8 cellular contexts compared by ENCODE assay signal in genomic region chr11:18727499-18728236, GRCh38. TPM values are rescaled to one million over a fixed set of nuclear protein-coding genes. Genes with fewer than 3 reads are reported as not detected.
DNase-seq lines count a peak whose midpoint lies in the region; ATAC-seq and TF ChIP-seq lines count a peak whose summit lies in the region.

No MANE protein-coding gene starts in this region.

- TF ChIP-seq CTCF in C4-2B (conservative IDR thresholded peaks at IDR 0.05) (peak; percentile 90), fibroblast of villous mesenchyme (IDR thresholded peaks at IDR 0.05; ENCODE audit: insufficient read depth, low read depth, low read length) (peak; percentile 90), progenitor cell of endocrine pancreas (IDR thresholded peaks at IDR 0.05; ENCODE audit: unreplicated experiment) (peak; percentile 77)

- H3K36me3 Mint-ChIP-seq in activated T-cell treated with anti-CD3 and anti-CD28 coated beads, Interleukin-2, amount 50 U/mL, for 24 hours (ENCODE audit: low read depth), result no peaks in the 10 kb centered on the region
- no peaks in the 10 kb centered on the region for H3K36me3 Mint-ChIP-seq in progenitor cell of endocrine pancreas (ENCODE audit: insufficient read depth)

- H3K27ac Mint-ChIP-seq in activated T-cell treated with anti-CD3 and anti-CD28 coated beads, Interleukin-2, amount 50 U/mL, for 24 hours, result no peak overlapping the region
- peak overlapping the region; percentile 20 for H3K27ac Mint-ChIP-seq in progenitor cell of endocrine pancreas

- peaks cover 11% of the 10 kb centered on the region for H3K4me1 Mint-ChIP-seq in activated T-cell treated with anti-CD3 and anti-CD28 coated beads, Interleukin-2, amount 50 U/mL, for 24 hours (ENCODE audit: low read depth)
- H3K4me1 Mint-ChIP-seq in progenitor cell of endocrine pancreas (ENCODE audit: low read depth), result no peaks in the 10 kb centered on the region

- peak; percentile 54 for DNase-seq in NCI-H2196 (lab: John Stamatoyannopoulos, UW; ENCODE audit: unreplicated experiment)
- peak; percentile 66 for DNase-seq in activated T-cell treated with anti-CD3 and anti-CD28 coated beads, Interleukin-2, amount 50 U/mL, for 24 hours
- peak; percentile 23 for DNase-seq in fibroblast of villous mesenchyme (ENCODE audit: low read depth)
- DNase-seq in progenitor cell of endocrine pancreas (ENCODE audit: low spot score, unreplicated experiment), result peak; percentile 34
- no peak for DNase-seq in NCI-H187 treated with DMSO at 0.1 percent for 48 hours (lab: John Stamatoyannopoulos, UW)

- ATAC-seq in GM18511 (IDR thresholded peaks at IDR 0.05; ENCODE audit: unreplicated experiment) (peak; percentile 53), HG03139 (IDR thresholded peaks at IDR 0.05; ENCODE audit: unreplicated experiment) (no peak)

- H3K27ac ChIP-seq in C4-2B, result no peak overlapping the region

- H3K27me3 Mint-ChIP-seq in activated T-cell treated with anti-CD3 and anti-CD28 coated beads, Interleukin-2, amount 50 U/mL, for 24 hours, result no peaks in the 10 kb centered on the region
- no peaks in the 10 kb centered on the region for H3K27me3 Mint-ChIP-seq in progenitor cell of endocrine pancreas

- no peak overlapping the region for H3K4me3 Mint-ChIP-seq in activated T-cell treated with anti-CD3 and anti-CD28 coated beads, Interleukin-2, amount 50 U/mL, for 24 hours
- H3K4me3 Mint-ChIP-seq in progenitor cell of endocrine pancreas (ENCODE audit: low read depth), result no peak overlapping the region

- H3K9me3 Mint-ChIP-seq in activated T-cell treated with anti-CD3 and anti-CD28 coated beads, Interleukin-2, amount 50 U/mL, for 24 hours, result no peaks in the 10 kb centered on the region
- no peaks in the 10 kb centered on the region for H3K9me3 Mint-ChIP-seq in progenitor cell of endocrine pancreas (ENCODE audit: low read depth)

- no peak overlapping the region for H3K4me3 ChIP-seq in fibroblast of villous mesenchyme (ENCODE audit: low read depth, low read length)

RNA-seq across cellular contexts. Expression of gene IGSF22, which starts 1.7 kb away (rescaled TPM):
- total RNA-seq in fibroblast of villous mesenchyme, result under 0.01 and 1.3 TPM in 2 replicates
- 0.44 and 1.3 TPM in 2 replicates for total RNA-seq in progenitor cell of endocrine pancreas

RNA-seq across cellular contexts. Expression of gene TMEM86A, which starts 29.1 kb away (rescaled TPM):
- total RNA-seq in fibroblast of villous mesenchyme (0.32 and 0.43 TPM in 2 replicates), progenitor cell of endocrine pancreas (6.1 and 7.9 TPM in 2 replicates)
